Comparison of ENCODE assay signal across 11 cellular contexts in the genomic region with DNA sequence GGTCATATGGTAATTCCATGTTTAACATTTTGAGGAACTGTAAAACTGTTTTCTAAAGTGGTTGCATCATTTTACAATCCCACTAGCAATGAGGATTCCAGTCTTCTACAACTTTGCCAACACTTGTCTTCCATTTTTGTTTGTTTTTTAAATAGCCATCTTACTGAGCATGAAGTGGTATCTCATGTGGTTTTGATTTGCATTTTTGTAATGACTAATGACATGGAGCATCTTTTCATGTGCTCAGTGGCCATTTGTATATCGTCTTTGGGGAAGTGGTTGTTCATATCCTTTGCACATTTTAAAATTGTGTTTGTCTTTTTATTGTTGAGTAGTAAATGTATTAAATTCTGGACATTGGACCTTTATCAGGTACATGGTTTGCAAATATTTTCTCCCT.
DNase-seq lines count a peak whose midpoint lies in the region; ATAC-seq lines count a peak whose summit lies in the region.
"Had no signal": no experiment of that assay in that cellular context is flagged by ENCODE, and none has a peak within 500 bp of the region (broad histone marks: within the 10 kb centered on the region; RNA-seq: fewer than 3 reads in every experiment).

No MANE protein-coding gene starts in this region.

- DNase-seq in iris pigment epithelial cell (ENCODE audit: low read depth) (peak; percentile 41), 8988T (no peak), NK-92 (lab: John Stamatoyannopoulos, UW; ENCODE audit: unreplicated experiment) (no peak), DMS153 treated with DMSO at 0.1 percent for 48 hours (lab: John Stamatoyannopoulos, UW; ENCODE audit: unreplicated experiment) (no peak), NCI-H2171 (lab: John Stamatoyannopoulos, UW) (no peak)
- DNase-seq: cerebellar nuclear complex, DMS79 treated with DMSO at 0.1 percent for 48 hours, NCI-H2081 treated with DMSO at 0.1 percent for 48 hours had no signal

- ATAC-seq in GM18520 (IDR thresholded peaks at IDR 0.05; ENCODE audit: unreplicated experiment) (peak; percentile 73), GM21723 (IDR thresholded peaks at IDR 0.05; ENCODE audit: unreplicated experiment) (peak; percentile 65), HG03558 (IDR thresholded peaks at IDR 0.05; ENCODE audit: extremely low read depth, unreplicated experiment) (peak; percentile 44)
